20 cellular contexts compared by ENCODE assay signal in the genomic region with DNA sequence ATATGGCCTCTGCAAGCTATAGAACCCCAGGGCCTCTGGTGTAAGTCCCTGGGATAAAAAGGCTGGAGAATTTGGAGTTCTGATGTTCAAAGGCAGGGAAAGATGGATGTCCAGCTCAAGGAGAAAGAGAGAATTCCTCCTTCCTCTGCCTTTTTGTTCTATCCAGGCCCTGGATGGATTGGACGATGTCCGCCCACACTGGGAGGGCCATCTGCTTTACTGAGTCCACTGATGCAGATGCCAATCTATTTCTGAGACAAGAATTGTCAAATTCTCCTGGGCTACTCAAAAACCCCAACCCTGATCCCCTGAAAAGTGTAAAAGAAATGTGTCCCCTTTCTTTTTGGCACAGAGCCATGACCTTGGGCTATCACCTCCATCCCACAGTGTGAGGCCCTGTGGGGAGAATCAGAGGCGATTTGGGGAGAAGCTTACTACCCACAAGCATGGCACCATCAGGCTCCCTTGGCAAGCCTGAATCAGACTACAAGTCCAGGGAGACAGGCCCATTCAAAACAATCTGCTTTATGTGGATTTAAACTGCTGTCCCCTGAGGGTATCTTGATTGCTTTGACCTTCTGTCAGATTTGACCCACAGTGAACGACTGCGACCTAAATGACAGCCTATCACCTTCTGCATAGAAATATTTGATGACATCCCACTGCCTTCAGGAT.
A peak's percentile ranks its signal among the peaks of the same experiment; 100 is the strongest.
DNase-seq lines count a peak whose midpoint lies in the region; ATAC-seq lines count a peak whose summit lies in the region.
"Had no signal": no experiment of that assay in that cellular context is flagged by ENCODE, and none has a peak within 500 bp of the region (broad histone marks: within the 10 kb centered on the region; RNA-seq: fewer than 3 reads in every experiment).

No MANE protein-coding gene starts in this region.

- no peaks in the 10 kb centered on the region for H3K79me1 ChIP-seq in trophoblast cell (ENCODE audit: low read length)

- H2BK120ac ChIP-seq in trophoblast cell (ENCODE audit: insufficient read depth, low read length, poor library complexity), result no peak overlapping the region

- H3K4me2 ChIP-seq in trophoblast cell (ENCODE audit: low read length), result no peak overlapping the region

- no peaks in the 10 kb centered on the region for H3K36me3 ChIP-seq in trophoblast cell (ENCODE audit: control insufficient read depth in 1 of 2, insufficient read depth in 2 of 2, low read length in 2 of 2)

- H2AFZ ChIP-seq in trophoblast cell (ENCODE audit: insufficient read depth, low read length, poor library complexity), result no peak overlapping the region

- no peak overlapping the region for H4K91ac ChIP-seq in trophoblast cell (ENCODE audit: low read depth, low read length)

- no peak overlapping the region for H3K4ac ChIP-seq in trophoblast cell (ENCODE audit: low read depth, low read length)

- no peaks in the 10 kb centered on the region for H3K79me2 ChIP-seq in trophoblast cell (ENCODE audit: control insufficient read depth, insufficient read depth, low read length, poor library complexity)

- no peak overlapping the region for H3K14ac ChIP-seq in trophoblast cell (ENCODE audit: low read length)

- no peak overlapping the region for H3K27ac ChIP-seq in trophoblast cell (ENCODE audit: low read depth, low read length)
- H3K27ac ChIP-seq: 22Rv1, A549, C4-2B had no signal

- H4K12ac ChIP-seq in trophoblast cell (ENCODE audit: low read depth, low read length), result no peak overlapping the region

- H3K4me1 ChIP-seq in trophoblast cell (ENCODE audit: control insufficient read depth in 1 of 2, insufficient read depth in 2 of 2, low read length in 2 of 2), result peaks cover 0 to 2% of the 10 kb centered on the region in 2 experiments
- H3K4me1 ChIP-seq: Caco-2 had no signal

- peak; percentile 8 for DNase-seq in DMS 273 (lab: John Stamatoyannopoulos, UW; ENCODE audit: unreplicated experiment)
- no peak for DNase-seq in DMS 273 treated with DMSO at 0.1 percent for 48 hours (lab: John Stamatoyannopoulos, UW)
- DNase-seq in G401 (ENCODE audit: low spot score), result peak; percentile 79
- peak; percentile 72 for DNase-seq in cerebellar cortex (ENCODE audit: low spot score)
- DNase-seq in trophoblast cell, result no peak
- DNase-seq in T-helper 2 cell, result no peak
- DNase-seq: AML-193; Caco-2; CD4-positive, alpha-beta T cell; GDM1; GOT3; H7; HFFc6; IMR-90; KBM-7 had no signal

- H3K4me3 ChIP-seq in trophoblast cell (ENCODE audit: low read depth, low read length), result no peak overlapping the region
- H3K4me3 ChIP-seq: A549 had no signal

- no CpG with 5 or more reads among the region's 5 CpGs for WGBS in trophoblast cell (ENCODE audit: extremely low coverage, insufficient coverage, insufficient read length)

- in situ Hi-C loops in G401 (cut with HindIII; ENCODE audit: low sequenced_read_pairs), result no loop called here

- H4K8ac ChIP-seq in trophoblast cell (ENCODE audit: low read depth, low read length), result no peak overlapping the region

- ATAC-seq in HG02870 (IDR thresholded peaks at IDR 0.05; ENCODE audit: unreplicated experiment), result no peak
- ATAC-seq: HCT116 had no signal

- H3K27me3 ChIP-seq in trophoblast cell (ENCODE audit: insufficient read depth, low read length), result no peaks in the 10 kb centered on the region

- no peak overlapping the region for H2BK12ac ChIP-seq in trophoblast cell (ENCODE audit: low read length)

- H2AK5ac ChIP-seq in trophoblast cell (ENCODE audit: low read length), result peak overlapping the region; percentile 64

- H3K9me3 ChIP-seq in trophoblast cell (ENCODE audit: insufficient read depth, low read depth, low read length), result no peaks in the 10 kb centered on the region
- H3K9me3 ChIP-seq: A549, Caco-2 had no signal

- H3K23ac ChIP-seq in trophoblast cell (ENCODE audit: low read length), result no peak overlapping the region

- no peak overlapping the region for H3K9ac ChIP-seq in trophoblast cell (ENCODE audit: low read length)

- no peak overlapping the region for H2BK5ac ChIP-seq in trophoblast cell (ENCODE audit: low read depth, low read length, poor library complexity)

- no peak overlapping the region for H3K18ac ChIP-seq in trophoblast cell (ENCODE audit: low read length)

Comparison
In these comparisons a context has a peak if more than half of its experiments do, and no peak if none do; other contexts are left out.
1. DNase-seq: peak in DMS 273 (single experiment), G401 (single experiment) and cerebellar cortex (single experiment); none in DMS 273 treated with DMSO at 0.1 percent for 48 hours (single experiment), trophoblast cell (0 of 2) and T-helper 2 cell (0 of 5).